Comparison of ENCODE assay signal across 8 cellular contexts in genomic region chr12:48865141-48865440, GRCh38. TPM values are rescaled to one million over a fixed set of nuclear protein-coding genes. Genes with fewer than 3 reads are reported as not detected.
A peak's percentile ranks its signal among the peaks of the same experiment; 100 is the strongest.
DNase-seq lines count a peak whose midpoint lies in the region; ATAC-seq and TF ChIP-seq lines count a peak whose summit lies in the region.

No MANE protein-coding gene starts in this region.

- H3K27ac ChIP-seq in heart right ventricle: peak overlapping the region in 2 of 10 donors; percentile 49 to 58
- peak overlapping the region in 1 of 2 donors; percentile 48 for H3K27ac ChIP-seq in right atrium auricular region
- peak overlapping the region; percentile 78 to 90 for H3K27ac ChIP-seq in liver (ENCODE audit: low read depth in 1 of 2, low read length in 2 of 2)
- H3K27ac ChIP-seq in upper lobe of right lung: no peak overlapping the region

- peaks cover 0 to 33% (median 0%) of the 10 kb centered on the region in 7 donors for H3K27me3 ChIP-seq in heart right ventricle
- H3K27me3 ChIP-seq in right atrium auricular region: no peaks in the 10 kb centered on the region
- H3K27me3 ChIP-seq in adipocyte (replicated peaks; ENCODE audit: control insufficient read depth, insufficient read depth, low read length): peaks cover 44% of the 10 kb centered on the region
- H3K27me3 ChIP-seq in liver (ENCODE audit: control insufficient read depth in 4 of 4, insufficient read depth in 4 of 4, low read length in 3 of 4): no peaks in the 10 kb centered on the region
- H3K27me3 ChIP-seq in upper lobe of right lung: no peaks in the 10 kb centered on the region

- TF ChIP-seq RAD21 in liver (IDR thresholded peaks at IDR 0.05): no peak

- H3K9me3 ChIP-seq in heart right ventricle (no peaks in the 10 kb centered on the region), right atrium auricular region (no peaks in the 10 kb centered on the region), adipocyte (ENCODE audit: control insufficient read depth, low read length) (no peaks in the 10 kb centered on the region), liver (ENCODE audit: control insufficient read depth in 4 of 4, low read length in 3 of 4) (no peaks in the 10 kb centered on the region), upper lobe of right lung (no peaks in the 10 kb centered on the region)

- peak overlapping the region; percentile 63 for H3K9ac ChIP-seq in adipocyte (ENCODE audit: low read length)
- peak overlapping the region; percentile 83 to 84 for H3K9ac ChIP-seq in liver (ENCODE audit: low read depth in 1 of 2, low read length in 2 of 2)

- ATAC-seq in heart right ventricle: peak in 1 of 8 donors; percentile 38
- ATAC-seq in upper lobe of right lung: peak; percentile 29
- ATAC-seq in HG03045 (IDR thresholded peaks at IDR 0.05; ENCODE audit: unreplicated experiment): no peak

- no peak for TF ChIP-seq CTCF in heart right ventricle (IDR thresholded peaks at IDR 0.05)
- no peak for TF ChIP-seq CTCF in right atrium auricular region (IDR thresholded peaks at IDR 0.05)
- TF ChIP-seq CTCF in liver (IDR thresholded peaks at IDR 0.05; ENCODE audit: low read depth, low read length, missing input control): no peak
- TF ChIP-seq CTCF in upper lobe of right lung (IDR thresholded peaks at IDR 0.05): no peak

- DNase-seq in heart right ventricle (no peak), right atrium auricular region (ENCODE audit: low spot score) (no peak), adipocyte (ENCODE audit: low read depth) (no peak), upper lobe of right lung (no peak), NCI-H2196 treated with DMSO at 0.1 percent for 48 hours (lab: John Stamatoyannopoulos, UW; ENCODE audit: unreplicated experiment) (no peak), NCI-H2171 treated with DMSO at 0.1 percent for 48 hours (lab: John Stamatoyannopoulos, UW) (no peak)

- WGBS in heart right ventricle, 2 donors: 21 to 33% methylated on average over 4 of the region's 4 CpGs
- WGBS in liver: 7% methylated on average over 4 of the region's 4 CpGs

- peaks cover 0 to 7% (median 0%) of the 10 kb centered on the region in 9 donors for H3K36me3 ChIP-seq in heart right ventricle
- no peaks in the 10 kb centered on the region for H3K36me3 ChIP-seq in right atrium auricular region
- no peaks in the 10 kb centered on the region for H3K36me3 ChIP-seq in adipocyte (ENCODE audit: control insufficient read depth, insufficient read depth, low read length, severe bottlenecking)
- H3K36me3 ChIP-seq in liver (ENCODE audit: control insufficient read depth in 4 of 4, insufficient read depth in 3 of 4, low read depth in 1 of 4, low read length in 3 of 4): peaks cover 0 to 23% (median 15%) of the 10 kb centered on the region in 4 donors
- H3K36me3 ChIP-seq in upper lobe of right lung: no peaks in the 10 kb centered on the region

- intact Hi-C loops in heart right ventricle (cut with DNase I) (loop anchor here in 2 of 10 donors (2.0 to 10.0 kb wide), 2 partner anchors 18 to 70 kb away; no protein-coding TSS in a partner anchor), upper lobe of right lung (cut with DNase I) (no loop called here)

- H3K4me1 ChIP-seq in heart right ventricle (peaks cover 0 to 15% (median 6%) of the 10 kb centered on the region in 9 donors), right atrium auricular region (peaks cover 0 to 10% of the 10 kb centered on the region in 2 donors), adipocyte (ENCODE audit: control insufficient read depth, insufficient read depth, low read length) (peaks cover 4% of the 10 kb centered on the region), liver (ENCODE audit: control insufficient read depth in 4 of 4, insufficient read depth in 4 of 4, low read length in 3 of 4) (peaks cover 5 to 50% (median 22%) of the 10 kb centered on the region in 4 donors), upper lobe of right lung (peaks cover 8% of the 10 kb centered on the region)

- peak overlapping the region; percentile 49 to 92 (median 60) for H3K4me3 ChIP-seq in heart right ventricle
- H3K4me3 ChIP-seq in right atrium auricular region: peak overlapping the region in 1 of 2 donors; percentile 68
- peak overlapping the region; percentile 89 for H3K4me3 ChIP-seq in adipocyte (ENCODE audit: low read length)
- H3K4me3 ChIP-seq in liver (ENCODE audit: low read depth in 1 of 3, low read length in 3 of 3): peak overlapping the region; percentile 63 to 78 (median 72)
- peak overlapping the region; percentile 57 for H3K4me3 ChIP-seq in upper lobe of right lung

TF ChIP-seq in liver, 16 proteins besides CTCF, POLR2A, EP300 and RAD21:
- no peak for TF ChIP-seq ATF3 (IDR thresholded peaks at IDR 0.05)

RNA-seq across cellular contexts. Expression of gene RND1, which starts 0.6 kb away (rescaled TPM):
- total RNA-seq in heart right ventricle (1 to 10 TPM in 5 of 10 donors, under 1 TPM in 5; 0.21 to 3.3 (median 0.95) TPM), right atrium auricular region (under 1 TPM in 1 of 2 donors, not detected in 1; 0.70 TPM), liver (1 to 10 TPM; 7.7 to 8.5 TPM), upper lobe of right lung (7.1 TPM)
- polyA plus RNA-seq in heart right ventricle (1 to 10 TPM in 1 of 2 donors, under 1 TPM in 1; 0.55 to 1.2 TPM), liver (10 to 100 TPM in 1 of 2 donors, 1 to 10 TPM in 1; 8.5 to 16.5 TPM)

RNA-seq across cellular contexts. Expression of gene DDX23, which starts 13.1 kb away (rescaled TPM):
- total RNA-seq in heart right ventricle (10 to 100 TPM; 26.1 to 44.7 (median 32.1) TPM), right atrium auricular region (10 to 100 TPM; 28.3 to 34.2 TPM), liver (10 to 100 TPM; 34.4 to 60.6 TPM), upper lobe of right lung (77.2 TPM)
- polyA plus RNA-seq in heart right ventricle (10 to 100 TPM; 17.0 to 28.9 TPM), liver (10 to 100 TPM; 16.9 to 25.1 TPM)

RNA-seq across cellular contexts. Expression of gene CACNB3, which starts 46.8 kb away (rescaled TPM):
- total RNA-seq in heart right ventricle (1 to 10 TPM; 2.2 to 7.8 (median 4.1) TPM), right atrium auricular region (1 to 10 TPM; 6.1 to 7.0 TPM), liver (1 to 10 TPM; 1.4 to 1.9 TPM), upper lobe of right lung (24.4 TPM)
- polyA plus RNA-seq in heart right ventricle (10 to 100 TPM in 1 of 2 donors, 1 to 10 TPM in 1; 4.3 to 13.5 TPM), liver (under 1 TPM; 0.92 to 0.93 TPM)
